Comparison of ENCODE assay signal across 20 cellular contexts in genomic region chr16:49842972-49843371, GRCh38. TPM values are rescaled to one million over a fixed set of nuclear protein-coding genes. Genes with fewer than 3 reads are reported as not detected.
"Had no signal": no experiment of that assay in that cellular context is flagged by ENCODE, and none has a peak within 500 bp of the region (broad histone marks: within the 10 kb centered on the region; RNA-seq: fewer than 3 reads in every experiment).

No MANE protein-coding gene starts in this region.

- H3K4me3 ChIP-seq: ascending aorta, body of pancreas, SJSA1 had no signal

- H3K4me1 ChIP-seq: body of pancreas, SJSA1 had no signal

- H3K27me3 ChIP-seq: ascending aorta, body of pancreas, SJSA1 had no signal

- H3K9me3 ChIP-seq: ascending aorta, body of pancreas, SJSA1 had no signal

- H3K27ac ChIP-seq: ascending aorta, body of pancreas, SJSA1 had no signal

- DNase-seq: activated CD4-positive, alpha-beta T cell treated with anti-CD3 and anti-CD28 coated beads for 4 hours; activated CD8-positive, alpha-beta memory T cell treated with anti-CD3 and anti-CD28 coated beads, Interleukin-2, amount 50 U/mL, for 48 hours; activated CD8-positive, alpha-beta T cell treated with anti-CD3 and anti-CD28 coated beads, Interleukin-2, amount 10 ng/mL, durations not matched to agents 7 days and 5 days; activated T-cell treated with anti-CD3 and anti-CD28 coated beads, Interleukin-2, amount 50 U/mL, for 1 hour; amniotic stem cell; body of pancreas; KG1; NCI-H1048; NCI-H146; NCI-H187 treated with DMSO at 0.1 percent for 48 hours; NCI-H2081 treated with DMSO at 0.1 percent for 48 hours; NCI-H2171 treated with DMSO at 0.1 percent for 48 hours; NCI-H510A treated with DMSO at 0.1 percent for 48 hours; NCI-H69; PC-3; SHP77 had no signal

- ATAC-seq: activated CD4-positive, CD25-positive, alpha-beta regulatory T cell treated with anti-CD3 and anti-CD28 coated beads, Interleukin-2, amount 50 U/mL, for 24 hours; activated CD8-positive, alpha-beta T cell treated with anti-CD3 and anti-CD28 coated beads, Interleukin-2, amount 10 ng/mL, durations not matched to agents 7 days and 5 days; body of pancreas; PC-3 had no signal

- H3K36me3 ChIP-seq: ascending aorta, SJSA1 had no signal

RNA-seq across cellular contexts. Expression of gene ZNF423, which starts 12.9 kb away (rescaled TPM):
- total RNA-seq: activated CD8-positive, alpha-beta T cell treated with anti-CD3 and anti-CD28 coated beads, Interleukin-2, amount 10 ng/mL, durations not matched to agents 7 days and 5 days; LHCN-M2; PC-3 had no signal
